In genomic region chr14:100747021-100747586, GRCh38 we compare ENCODE assay signal across 10 cellular contexts. TPM values are rescaled to one million over a fixed set of nuclear protein-coding genes. Genes with fewer than 3 reads are reported as not detected.
DNase-seq lines count a peak whose midpoint lies in the region; ATAC-seq and TF ChIP-seq lines count a peak whose summit lies in the region.
"Had no signal": no experiment of that assay in that cellular context is flagged by ENCODE, and none has a peak within 500 bp of the region (broad histone marks: within the 10 kb centered on the region; RNA-seq: fewer than 3 reads in every experiment).

No MANE protein-coding gene starts in this region.

- H3K4me1 Mint-ChIP-seq in Caco-2 (ENCODE audit: low read depth, unreplicated experiment): no peaks in the 10 kb centered on the region

- no peaks in the 10 kb centered on the region for H3K36me3 ChIP-seq in Caco-2 (ENCODE audit: control insufficient read depth, insufficient read depth, low read length)

- H3K4me3 ChIP-seq in epithelial cell of esophagus (ENCODE audit: low read length) (no peak overlapping the region), retinal pigment epithelial cell (ENCODE audit: low read length) (no peak overlapping the region), Caco-2 (ENCODE audit: low read depth, low read length) (no peak overlapping the region)

- H3K4me3 Mint-ChIP-seq in Caco-2 (ENCODE audit: unreplicated experiment): no peak overlapping the region

- DNase-seq in DMS53 (lab: John Stamatoyannopoulos, UW) (peak; percentile 21), DMS53 treated with DMSO at 0.1 percent for 48 hours (lab: John Stamatoyannopoulos, UW; ENCODE audit: unreplicated experiment) (no peak), NCI-H510A (lab: John Stamatoyannopoulos, UW) (peak; percentile 85), epithelial cell of esophagus (ENCODE audit: low read depth) (peak; percentile 98), retinal pigment epithelial cell (ENCODE audit: low read depth) (peak; percentile 56), Caco-2 (no peak), NCI-H526 (lab: John Stamatoyannopoulos, UW) (no peak)
- DNase-seq: 8988T, left colon had no signal

- POLR2A ChIA-PET in Caco-2 (lab: Charles Lee): no interaction called here

- no peaks in the 10 kb centered on the region for H3K4me1 ChIP-seq in Caco-2

- no peaks in the 10 kb centered on the region for H3K36me3 Mint-ChIP-seq in Caco-2 (ENCODE audit: insufficient read depth, unreplicated experiment)

- no TSS peak for BruUV-seq in Caco-2 (replicated peaks; lab: Mats Ljungman, UMichigan)

- CTCF ChIA-PET in Caco-2 (lab: Charles Lee): no interaction called here

- no peak for TF ChIP-seq CTCF in epithelial cell of esophagus (IDR thresholded peaks at IDR 0.05; ENCODE audit: insufficient read depth, low read depth, low read length, missing control alignments)
- no peak for TF ChIP-seq CTCF in retinal pigment epithelial cell (conservative IDR thresholded peaks at IDR 0.05; ENCODE audit: low read depth, low read length)
- TF ChIP-seq CTCF in Caco-2 (IDR thresholded peaks at IDR 0.05; ENCODE audit: insufficient read depth in 1 of 2, low read depth in 1 of 2, low read length in 1 of 2, severe bottlenecking in 1 of 2, unreplicated experiment in 1 of 2): no peak

- H3K9me3 ChIP-seq in Caco-2: no peaks in the 10 kb centered on the region

- intact Hi-C loops in Caco-2 (cut with micrococcal nuclease; ENCODE audit: unreplicated experiment): no loop called here

- ATAC-seq in GM18519 (IDR thresholded peaks at IDR 0.05; ENCODE audit: low FRiP score, unreplicated experiment): no peak
- ATAC-seq: left colon had no signal

- H3K27me3 Mint-ChIP-seq in Caco-2 (ENCODE audit: insufficient read depth, unreplicated experiment): no peaks in the 10 kb centered on the region

- H3K27me3 ChIP-seq in Caco-2 (replicated peaks; ENCODE audit: control insufficient read depth, insufficient read depth, low read length): no peaks in the 10 kb centered on the region

- H3K27ac Mint-ChIP-seq in Caco-2 (ENCODE audit: unreplicated experiment): no peak overlapping the region

- H3K9me3 Mint-ChIP-seq in Caco-2 (ENCODE audit: unreplicated experiment): no peaks in the 10 kb centered on the region

RNA-seq across cellular contexts. Expression of gene DLK1, which starts 20.4 kb away (rescaled TPM):
- total RNA-seq in Caco-2 (2022): not detected in 2 replicates
- total RNA-seq: left colon had no signal

Comparison
In these comparisons a context has a peak if more than half of its experiments do, and no peak if none do; other contexts are left out.
1. DNase-seq: peak in DMS53 (single experiment), NCI-H510A (single experiment), epithelial cell of esophagus (single experiment) and retinal pigment epithelial cell (single experiment); none in DMS53 treated with DMSO at 0.1 percent for 48 hours (single experiment), Caco-2 (0 of 2) and NCI-H526 (0 of 2).